1 cellular context compared by ENCODE assay signal in genomic region chr13:97974773-97975172, GRCh38.
TF ChIP-seq lines count a peak whose summit lies in the region.

No MANE protein-coding gene starts in this region.

TF ChIP-seq in HepG2, 621 proteins besides CTCF, POLR2A, EP300 and RAD21 (continued from another document):
- TF ChIP-seq, protein P1, sequence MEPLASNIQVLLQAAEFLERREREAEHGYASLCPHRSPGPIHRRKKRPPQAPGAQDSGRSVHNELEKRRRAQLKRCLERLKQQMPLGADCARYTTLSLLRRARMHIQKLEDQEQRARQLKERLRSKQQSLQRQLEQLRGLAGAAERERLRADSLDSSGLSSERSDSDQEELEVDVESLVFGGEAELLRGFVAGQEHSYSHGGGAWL (CRISPR knock-in tag; IDR thresholded peaks at IDR 0.05) = no peak
- TF ChIP-seq AKNA (CRISPR knock-in tag; IDR thresholded peaks at IDR 0.05; ENCODE audit: borderline replicate concordance) = no peak
- no peak for TF ChIP-seq FIP1L1 (IDR thresholded peaks at IDR 0.05; ENCODE audit: borderline replicate concordance, insufficient read depth, low read depth, low read length)
- no peak for TF ChIP-seq MYC (CRISPR knock-in tag; IDR thresholded peaks at IDR 0.05; ENCODE audit: borderline replicate concordance)
- no peak for TF ChIP-seq ZFY (CRISPR knock-in tag; IDR thresholded peaks at IDR 0.05)
- TF ChIP-seq, protein P2, sequence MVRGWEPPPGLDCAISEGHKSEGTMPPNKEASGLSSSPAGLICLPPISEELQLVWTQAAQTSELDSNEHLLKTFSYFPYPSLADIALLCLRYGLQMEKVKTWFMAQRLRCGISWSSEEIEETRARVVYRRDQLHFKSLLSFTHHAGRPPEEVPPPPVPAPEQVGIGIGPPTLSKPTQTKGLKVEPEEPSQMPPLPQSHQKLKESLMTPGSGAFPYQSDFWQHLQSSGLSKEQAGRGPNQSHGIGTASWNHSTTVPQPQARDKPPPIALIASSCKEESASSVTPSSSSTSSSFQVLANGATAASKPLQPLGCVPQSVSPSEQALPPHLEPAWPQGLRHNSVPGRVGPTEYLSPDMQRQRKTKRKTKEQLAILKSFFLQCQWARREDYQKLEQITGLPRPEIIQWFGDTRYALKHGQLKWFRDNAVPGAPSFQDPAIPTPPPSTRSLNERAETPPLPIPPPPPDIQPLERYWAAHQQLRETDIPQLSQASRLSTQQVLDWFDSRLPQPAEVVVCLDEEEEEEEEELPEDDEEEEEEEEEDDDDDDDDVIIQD (CRISPR knock-in tag; IDR thresholded peaks at IDR 0.05; ENCODE audit: low read depth) = no peak
- TF ChIP-seq GMEB1 (CRISPR knock-in tag; IDR thresholded peaks at IDR 0.05; ENCODE audit: borderline replicate concordance) = no peak
- TF ChIP-seq CSRNP1 (CRISPR knock-in tag; IDR thresholded peaks at IDR 0.05) = no peak
- TF ChIP-seq CHD2 (IDR thresholded peaks at IDR 0.05; ENCODE audit: low read depth, low read length) = no peak
TF ChIP-seq in HepG2: peak in this region for 0.
